In the genomic region with DNA sequence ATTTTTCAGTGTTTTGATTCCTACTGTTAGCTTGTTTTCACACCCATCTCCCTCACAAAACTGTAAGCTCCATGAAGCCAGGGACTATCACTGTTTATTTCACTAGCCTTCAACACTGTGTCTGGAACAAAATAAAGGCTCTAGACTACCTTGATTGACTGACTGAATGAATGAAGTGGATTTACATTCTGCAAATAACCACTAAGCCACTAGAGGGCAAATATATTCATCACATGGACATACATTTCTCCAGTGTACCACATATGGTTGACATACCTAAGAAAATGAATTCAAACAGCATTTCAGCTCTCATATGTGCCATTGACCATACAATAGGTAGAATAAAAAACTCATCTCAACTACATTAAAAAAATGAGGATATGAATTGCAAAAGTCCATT, we compare ENCODE assay signal across 10 cellular contexts.
DNase-seq lines count a peak whose midpoint lies in the region; ATAC-seq, FAIRE-seq and TF ChIP-seq lines count a peak whose summit lies in the region.
"Had no signal": no experiment of that assay in that cellular context is flagged by ENCODE, and none has a peak within 500 bp of the region (broad histone marks: within the 10 kb centered on the region; RNA-seq: fewer than 3 reads in every experiment).

No MANE protein-coding gene starts in this region.

- no peak overlapping the region for H3K4me3 Mint-ChIP-seq in endothelial cell (ENCODE audit: unreplicated experiment)
- H3K4me3 Mint-ChIP-seq: activated naive CD8-positive, alpha-beta T cell treated with anti-CD3 and anti-CD28 coated beads, Interleukin-2, amount 10 ng/mL, durations not matched to agents 7 days and 5 days had no signal

- no peaks in the 10 kb centered on the region for H3K27me3 Mint-ChIP-seq in endothelial cell (ENCODE audit: unreplicated experiment)

- TF ChIP-seq CTCF in endothelial cell (IDR thresholded peaks at IDR 0.05; ENCODE audit: unreplicated experiment), result peak; percentile 73

- DNase-seq in GM18507 (ENCODE audit: extremely low spot score, insufficient read length, low read depth) (no peak), NCI-H460 (ENCODE audit: extremely low read depth, low read depth) (peak; percentile 12), endothelial cell (ENCODE audit: low spot score) (no peak)
- DNase-seq in stimulated activated CD4-positive, alpha-beta T cell treated with anti-CD3 and anti-CD28 coated beads, Interleukin-1b, Interleukin-23, amount 100 ng/mL, for 48 hours, result no peak
- DNase-seq: activated naive CD8-positive, alpha-beta T cell treated with anti-CD3 and anti-CD28 coated beads, Interleukin-2, amount 10 ng/mL, durations not matched to agents 7 days and 5 days; NCI-H2107 had no signal

- no peaks in the 10 kb centered on the region for H3K9me3 Mint-ChIP-seq in endothelial cell (ENCODE audit: unreplicated experiment)
- H3K9me3 Mint-ChIP-seq: activated naive CD8-positive, alpha-beta T cell treated with anti-CD3 and anti-CD28 coated beads, Interleukin-2, amount 10 ng/mL, durations not matched to agents 7 days and 5 days had no signal

- H3K27ac Mint-ChIP-seq in endothelial cell (ENCODE audit: unreplicated experiment), result no peak overlapping the region
- H3K27ac Mint-ChIP-seq: activated naive CD8-positive, alpha-beta T cell treated with anti-CD3 and anti-CD28 coated beads, Interleukin-2, amount 10 ng/mL, durations not matched to agents 7 days and 5 days had no signal

- no peaks in the 10 kb centered on the region for H3K36me3 Mint-ChIP-seq in endothelial cell (ENCODE audit: low read depth, unreplicated experiment)

- FAIRE-seq in A204.1 (lab: Jason Lieb, UNC), result peak; percentile 66
- peak; percentile 50 for FAIRE-seq in GM18507 (lab: Jason Lieb, UNC)

- ATAC-seq in GM21381 (IDR thresholded peaks at IDR 0.05; ENCODE audit: unreplicated experiment) (no peak), GM21737 (IDR thresholded peaks at IDR 0.05; ENCODE audit: unreplicated experiment) (no peak), HG03135 (IDR thresholded peaks at IDR 0.05; ENCODE audit: unreplicated experiment) (no peak)

- no peaks in the 10 kb centered on the region for H3K4me1 Mint-ChIP-seq in endothelial cell (ENCODE audit: unreplicated experiment)
- H3K4me1 Mint-ChIP-seq: activated naive CD8-positive, alpha-beta T cell treated with anti-CD3 and anti-CD28 coated beads, Interleukin-2, amount 10 ng/mL, durations not matched to agents 7 days and 5 days had no signal
